ENCODE assay signal across 1 cellular context in the genomic region with DNA sequence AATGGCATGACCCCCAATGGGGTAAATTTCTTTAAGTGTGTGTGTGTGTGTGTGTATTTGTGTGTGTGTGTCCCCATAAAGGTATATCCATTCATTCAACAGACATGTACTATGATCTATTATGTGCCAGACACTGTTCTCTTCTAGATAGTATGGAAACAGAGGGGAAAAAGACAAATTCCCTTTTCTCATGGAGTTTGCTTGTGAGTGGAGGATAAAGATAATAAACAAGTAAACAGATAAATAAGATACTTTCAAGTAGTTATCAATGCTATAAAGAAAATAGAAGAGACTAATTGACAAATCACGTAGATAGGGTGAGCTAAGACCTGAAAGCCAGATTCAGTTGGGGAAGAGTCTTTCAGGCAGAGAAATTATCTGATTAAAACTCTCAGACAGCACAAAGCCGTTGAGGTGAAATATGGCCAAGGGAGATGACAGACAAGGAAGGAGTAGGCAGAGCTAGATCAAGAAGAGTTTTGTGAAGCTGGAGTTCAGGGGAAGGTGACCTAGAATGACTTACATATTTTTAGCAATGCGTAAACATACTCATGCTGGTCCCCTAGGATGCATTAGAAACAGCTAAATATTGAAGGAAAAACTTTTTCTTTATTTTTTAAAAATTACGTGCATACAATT.
TF ChIP-seq lines count a peak whose summit lies in the region.

No MANE protein-coding gene starts in this region.

TF ChIP-seq in K562, 482 proteins besides CTCF, POLR2A, EP300 and RAD21 (continued from another document and continues in another):
- TF ChIP-seq MCM5 (IDR thresholded peaks at IDR 0.05; ENCODE audit: low read depth) (no peak), LCOR (CRISPR knock-in tag; IDR thresholded peaks at IDR 0.05) (no peak), GABPB1 (CRISPR knock-in tag; IDR thresholded peaks at IDR 0.05) (no peak), ELF4 (CRISPR knock-in tag; IDR thresholded peaks at IDR 0.05) (no peak), ZNF780A (CRISPR knock-in tag; IDR thresholded peaks at IDR 0.05) (no peak), ZNF551 (CRISPR knock-in tag; IDR thresholded peaks at IDR 0.05) (no peak), PPARD (CRISPR knock-in tag; IDR thresholded peaks at IDR 0.05) (no peak), MBD2 (IDR thresholded peaks at IDR 0.05; ENCODE audit: borderline replicate concordance, low read depth) (0 out of 2 replicates have a peak, but pooled peaks have one; percentile 26), CHD1 (IDR thresholded peaks at IDR 0.05; ENCODE audit: low read length) (no peak), TCF7L2 (IDR thresholded peaks at IDR 0.05; ENCODE audit: low read depth, low read length) (no peak), ELF2 (CRISPR knock-in tag; IDR thresholded peaks at IDR 0.05) (no peak), MYBL2 (IDR thresholded peaks at IDR 0.05; ENCODE audit: low read depth) (peak; percentile 64), MYBL2 (CRISPR knock-in tag; IDR thresholded peaks at IDR 0.05; ENCODE audit: borderline replicate concordance) (no peak), L3MBTL2 (IDR thresholded peaks at IDR 0.05) (0 out of 2 replicates have a peak, but pooled peaks have one; percentile 16), SAFB (IDR thresholded peaks at IDR 0.05; ENCODE audit: borderline replicate concordance, low read depth, low read length) (no peak), ZEB2 (IDR thresholded peaks at IDR 0.05) (peak; percentile 82), PHF21A (IDR thresholded peaks at IDR 0.05; ENCODE audit: borderline replicate concordance, low read depth) (no peak), BRCA1 (IDR thresholded peaks at IDR 0.05) (no peak), BRCA1 (CRISPR knock-in tag; IDR thresholded peaks at IDR 0.05) (no peak), ZNF717 (CRISPR knock-in tag; IDR thresholded peaks at IDR 0.05) (no peak), SRSF7 (optimal IDR thresholded peaks at IDR 0.05; ENCODE audit: low read depth, low read length) (no peak), ZNF253 (CRISPR knock-in tag; conservative IDR thresholded peaks at IDR 0.05) (no peak), LEF1 (IDR thresholded peaks at IDR 0.05) (peak; percentile 98), ZNF165 (CRISPR knock-in tag; IDR thresholded peaks at IDR 0.05; ENCODE audit: borderline replicate concordance) (no peak), PYGO2 (tag; IDR thresholded peaks at IDR 0.05) (no peak)
- TF ChIP-seq, protein P1, sequence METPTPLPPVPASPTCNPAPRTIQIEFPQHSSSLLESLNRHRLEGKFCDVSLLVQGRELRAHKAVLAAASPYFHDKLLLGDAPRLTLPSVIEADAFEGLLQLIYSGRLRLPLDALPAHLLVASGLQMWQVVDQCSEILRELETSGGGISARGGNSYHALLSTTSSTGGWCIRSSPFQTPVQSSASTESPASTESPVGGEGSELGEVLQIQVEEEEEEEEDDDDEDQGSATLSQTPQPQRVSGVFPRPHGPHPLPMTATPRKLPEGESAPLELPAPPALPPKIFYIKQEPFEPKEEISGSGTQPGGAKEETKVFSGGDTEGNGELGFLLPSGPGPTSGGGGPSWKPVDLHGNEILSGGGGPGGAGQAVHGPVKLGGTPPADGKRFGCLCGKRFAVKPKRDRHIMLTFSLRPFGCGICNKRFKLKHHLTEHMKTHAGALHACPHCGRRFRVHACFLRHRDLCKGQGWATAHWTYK (CRISPR knock-in tag; IDR thresholded peaks at IDR 0.05) = no peak
- TF ChIP-seq, protein P2, sequence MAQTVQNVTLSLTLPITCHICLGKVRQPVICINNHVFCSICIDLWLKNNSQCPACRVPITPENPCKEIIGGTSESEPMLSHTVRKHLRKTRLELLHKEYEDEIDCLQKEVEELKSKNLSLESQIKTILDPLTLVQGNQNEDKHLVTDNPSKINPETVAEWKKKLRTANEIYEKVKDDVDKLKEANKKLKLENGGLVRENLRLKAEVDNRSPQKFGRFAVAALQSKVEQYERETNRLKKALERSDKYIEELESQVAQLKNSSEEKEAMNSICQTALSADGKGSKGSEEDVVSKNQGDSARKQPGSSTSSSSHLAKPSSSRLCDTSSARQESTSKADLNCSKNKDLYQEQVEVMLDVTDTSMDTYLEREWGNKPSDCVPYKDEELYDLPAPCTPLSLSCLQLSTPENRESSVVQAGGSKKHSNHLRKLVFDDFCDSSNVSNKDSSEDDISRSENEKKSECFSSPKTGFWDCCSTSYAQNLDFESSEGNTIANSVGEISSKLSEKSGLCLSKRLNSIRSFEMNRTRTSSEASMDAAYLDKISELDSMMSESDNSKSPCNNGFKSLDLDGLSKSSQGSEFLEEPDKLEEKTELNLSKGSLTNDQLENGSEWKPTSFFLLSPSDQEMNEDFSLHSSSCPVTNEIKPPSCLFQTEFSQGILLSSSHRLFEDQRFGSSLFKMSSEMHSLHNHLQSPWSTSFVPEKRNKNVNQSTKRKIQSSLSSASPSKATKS (CRISPR knock-in tag; IDR thresholded peaks at IDR 0.05) = no peak
- TF ChIP-seq, protein P3, sequence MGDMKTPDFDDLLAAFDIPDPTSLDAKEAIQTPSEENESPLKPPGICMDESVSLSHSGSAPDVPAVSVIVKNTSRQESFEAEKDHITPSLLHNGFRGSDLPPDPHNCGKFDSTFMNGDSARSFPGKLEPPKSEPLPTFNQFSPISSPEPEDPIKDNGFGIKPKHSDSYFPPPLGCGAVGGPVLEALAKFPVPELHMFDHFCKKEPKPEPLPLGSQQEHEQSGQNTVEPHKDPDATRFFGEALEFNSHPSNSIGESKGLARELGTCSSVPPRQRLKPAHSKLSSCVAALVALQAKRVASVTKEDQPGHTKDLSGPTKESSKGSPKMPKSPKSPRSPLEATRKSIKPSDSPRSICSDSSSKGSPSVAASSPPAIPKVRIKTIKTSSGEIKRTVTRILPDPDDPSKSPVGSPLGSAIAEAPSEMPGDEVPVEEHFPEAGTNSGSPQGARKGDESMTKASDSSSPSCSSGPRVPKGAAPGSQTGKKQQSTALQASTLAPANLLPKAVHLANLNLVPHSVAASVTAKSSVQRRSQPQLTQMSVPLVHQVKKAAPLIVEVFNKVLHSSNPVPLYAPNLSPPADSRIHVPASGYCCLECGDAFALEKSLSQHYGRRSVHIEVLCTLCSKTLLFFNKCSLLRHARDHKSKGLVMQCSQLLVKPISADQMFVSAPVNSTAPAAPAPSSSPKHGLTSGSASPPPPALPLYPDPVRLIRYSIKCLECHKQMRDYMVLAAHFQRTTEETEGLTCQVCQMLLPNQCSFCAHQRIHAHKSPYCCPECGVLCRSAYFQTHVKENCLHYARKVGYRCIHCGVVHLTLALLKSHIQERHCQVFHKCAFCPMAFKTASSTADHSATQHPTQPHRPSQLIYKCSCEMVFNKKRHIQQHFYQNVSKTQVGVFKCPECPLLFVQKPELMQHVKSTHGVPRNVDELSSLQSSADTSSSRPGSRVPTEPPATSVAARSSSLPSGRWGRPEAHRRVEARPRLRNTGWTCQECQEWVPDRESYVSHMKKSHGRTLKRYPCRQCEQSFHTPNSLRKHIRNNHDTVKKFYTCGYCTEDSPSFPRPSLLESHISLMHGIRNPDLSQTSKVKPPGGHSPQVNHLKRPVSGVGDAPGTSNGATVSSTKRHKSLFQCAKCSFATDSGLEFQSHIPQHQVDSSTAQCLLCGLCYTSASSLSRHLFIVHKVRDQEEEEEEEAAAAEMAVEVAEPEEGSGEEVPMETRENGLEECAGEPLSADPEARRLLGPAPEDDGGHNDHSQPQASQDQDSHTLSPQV (IDR thresholded peaks at IDR 0.05) = peak; percentile 43
- TF ChIP-seq, protein P4, sequence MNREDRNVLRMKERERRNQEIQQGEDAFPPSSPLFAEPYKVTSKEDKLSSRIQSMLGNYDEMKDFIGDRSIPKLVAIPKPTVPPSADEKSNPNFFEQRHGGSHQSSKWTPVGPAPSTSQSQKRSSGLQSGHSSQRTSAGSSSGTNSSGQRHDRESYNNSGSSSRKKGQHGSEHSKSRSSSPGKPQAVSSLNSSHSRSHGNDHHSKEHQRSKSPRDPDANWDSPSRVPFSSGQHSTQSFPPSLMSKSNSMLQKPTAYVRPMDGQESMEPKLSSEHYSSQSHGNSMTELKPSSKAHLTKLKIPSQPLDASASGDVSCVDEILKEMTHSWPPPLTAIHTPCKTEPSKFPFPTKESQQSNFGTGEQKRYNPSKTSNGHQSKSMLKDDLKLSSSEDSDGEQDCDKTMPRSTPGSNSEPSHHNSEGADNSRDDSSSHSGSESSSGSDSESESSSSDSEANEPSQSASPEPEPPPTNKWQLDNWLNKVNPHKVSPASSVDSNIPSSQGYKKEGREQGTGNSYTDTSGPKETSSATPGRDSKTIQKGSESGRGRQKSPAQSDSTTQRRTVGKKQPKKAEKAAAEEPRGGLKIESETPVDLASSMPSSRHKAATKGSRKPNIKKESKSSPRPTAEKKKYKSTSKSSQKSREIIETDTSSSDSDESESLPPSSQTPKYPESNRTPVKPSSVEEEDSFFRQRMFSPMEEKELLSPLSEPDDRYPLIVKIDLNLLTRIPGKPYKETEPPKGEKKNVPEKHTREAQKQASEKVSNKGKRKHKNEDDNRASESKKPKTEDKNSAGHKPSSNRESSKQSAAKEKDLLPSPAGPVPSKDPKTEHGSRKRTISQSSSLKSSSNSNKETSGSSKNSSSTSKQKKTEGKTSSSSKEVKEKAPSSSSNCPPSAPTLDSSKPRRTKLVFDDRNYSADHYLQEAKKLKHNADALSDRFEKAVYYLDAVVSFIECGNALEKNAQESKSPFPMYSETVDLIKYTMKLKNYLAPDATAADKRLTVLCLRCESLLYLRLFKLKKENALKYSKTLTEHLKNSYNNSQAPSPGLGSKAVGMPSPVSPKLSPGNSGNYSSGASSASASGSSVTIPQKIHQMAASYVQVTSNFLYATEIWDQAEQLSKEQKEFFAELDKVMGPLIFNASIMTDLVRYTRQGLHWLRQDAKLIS (CRISPR knock-in tag; IDR thresholded peaks at IDR 0.05) = no peak
- TF ChIP-seq, protein P5, sequence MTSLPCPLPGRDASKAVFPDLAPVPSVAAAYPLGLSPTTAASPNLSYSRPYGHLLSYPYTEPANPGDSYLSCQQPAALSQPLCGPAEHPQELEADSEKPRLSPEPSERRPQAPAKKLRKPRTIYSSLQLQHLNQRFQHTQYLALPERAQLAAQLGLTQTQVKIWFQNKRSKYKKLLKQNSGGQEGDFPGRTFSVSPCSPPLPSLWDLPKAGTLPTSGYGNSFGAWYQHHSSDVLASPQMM (CRISPR knock-in tag; IDR thresholded peaks at IDR 0.05) = no peak
- TF ChIP-seq, protein P6, sequence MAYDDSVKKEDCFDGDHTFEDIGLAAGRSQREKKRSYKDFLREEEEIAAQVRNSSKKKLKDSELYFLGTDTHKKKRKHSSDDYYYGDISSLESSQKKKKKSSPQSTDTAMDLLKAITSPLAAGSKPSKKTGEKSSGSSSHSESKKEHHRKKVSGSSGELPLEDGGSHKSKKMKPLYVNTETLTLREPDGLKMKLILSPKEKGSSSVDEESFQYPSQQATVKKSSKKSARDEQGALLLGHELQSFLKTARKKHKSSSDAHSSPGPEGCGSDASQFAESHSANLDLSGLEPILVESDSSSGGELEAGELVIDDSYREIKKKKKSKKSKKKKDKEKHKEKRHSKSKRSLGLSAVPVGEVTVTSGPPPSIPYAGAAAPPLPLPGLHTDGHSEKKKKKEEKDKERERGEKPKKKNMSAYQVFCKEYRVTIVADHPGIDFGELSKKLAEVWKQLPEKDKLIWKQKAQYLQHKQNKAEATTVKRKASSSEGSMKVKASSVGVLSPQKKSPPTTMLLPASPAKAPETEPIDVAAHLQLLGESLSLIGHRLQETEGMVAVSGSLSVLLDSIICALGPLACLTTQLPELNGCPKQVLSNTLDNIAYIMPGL (CRISPR knock-in tag; IDR thresholded peaks at IDR 0.05) = no peak
